Comparison of ENCODE assay signal across 1 cellular context in the genomic region with DNA sequence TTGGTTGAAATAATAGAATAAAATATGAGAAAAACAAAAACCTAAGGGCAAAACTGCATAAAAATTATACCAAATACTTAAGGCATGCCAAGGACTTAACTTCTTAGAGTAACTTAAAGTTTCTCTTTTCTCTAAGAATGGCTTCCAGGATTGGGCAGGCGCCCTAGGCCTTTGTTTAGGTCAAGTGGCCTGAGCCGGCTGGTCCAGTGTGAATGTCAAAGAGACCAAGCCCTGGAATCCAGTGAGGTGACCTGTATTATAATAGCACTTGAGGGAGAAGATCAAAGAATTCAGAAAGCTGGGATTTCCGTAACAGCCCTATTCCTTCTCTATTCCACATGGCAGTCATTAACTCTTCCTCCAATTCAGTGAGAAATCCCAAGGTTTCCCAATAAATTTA.
TF ChIP-seq lines count a peak whose summit lies in the region.

No MANE protein-coding gene starts in this region.

TF ChIP-seq in GM23338, 12 proteins besides CTCF, POLR2A, EP300 and RAD21 (continued from another document):
- TF ChIP-seq STAT1 (IDR thresholded peaks at IDR 0.05; ENCODE audit: unreplicated experiment) (no peak), POLR2AphosphoS5 (IDR thresholded peaks at IDR 0.05; ENCODE audit: low read depth) (no peak), ZNF114 (CRISPR knock-in tag; IDR thresholded peaks at IDR 0.05) (no peak), NANOG (IDR thresholded peaks at IDR 0.05; ENCODE audit: borderline replicate concordance) (no peak), JUNB (IDR thresholded peaks at IDR 0.05; ENCODE audit: unreplicated experiment) (no peak), CREB1 (CRISPR knock-in tag; IDR thresholded peaks at IDR 0.05; ENCODE audit: low read depth) (no peak)
- TF ChIP-seq, protein P1, sequence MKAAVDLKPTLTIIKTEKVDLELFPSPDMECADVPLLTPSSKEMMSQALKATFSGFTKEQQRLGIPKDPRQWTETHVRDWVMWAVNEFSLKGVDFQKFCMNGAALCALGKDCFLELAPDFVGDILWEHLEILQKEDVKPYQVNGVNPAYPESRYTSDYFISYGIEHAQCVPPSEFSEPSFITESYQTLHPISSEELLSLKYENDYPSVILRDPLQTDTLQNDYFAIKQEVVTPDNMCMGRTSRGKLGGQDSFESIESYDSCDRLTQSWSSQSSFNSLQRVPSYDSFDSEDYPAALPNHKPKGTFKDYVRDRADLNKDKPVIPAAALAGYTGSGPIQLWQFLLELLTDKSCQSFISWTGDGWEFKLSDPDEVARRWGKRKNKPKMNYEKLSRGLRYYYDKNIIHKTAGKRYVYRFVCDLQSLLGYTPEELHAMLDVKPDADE (IDR thresholded peaks at IDR 0.05) = no peak
- TF ChIP-seq, protein P2, sequence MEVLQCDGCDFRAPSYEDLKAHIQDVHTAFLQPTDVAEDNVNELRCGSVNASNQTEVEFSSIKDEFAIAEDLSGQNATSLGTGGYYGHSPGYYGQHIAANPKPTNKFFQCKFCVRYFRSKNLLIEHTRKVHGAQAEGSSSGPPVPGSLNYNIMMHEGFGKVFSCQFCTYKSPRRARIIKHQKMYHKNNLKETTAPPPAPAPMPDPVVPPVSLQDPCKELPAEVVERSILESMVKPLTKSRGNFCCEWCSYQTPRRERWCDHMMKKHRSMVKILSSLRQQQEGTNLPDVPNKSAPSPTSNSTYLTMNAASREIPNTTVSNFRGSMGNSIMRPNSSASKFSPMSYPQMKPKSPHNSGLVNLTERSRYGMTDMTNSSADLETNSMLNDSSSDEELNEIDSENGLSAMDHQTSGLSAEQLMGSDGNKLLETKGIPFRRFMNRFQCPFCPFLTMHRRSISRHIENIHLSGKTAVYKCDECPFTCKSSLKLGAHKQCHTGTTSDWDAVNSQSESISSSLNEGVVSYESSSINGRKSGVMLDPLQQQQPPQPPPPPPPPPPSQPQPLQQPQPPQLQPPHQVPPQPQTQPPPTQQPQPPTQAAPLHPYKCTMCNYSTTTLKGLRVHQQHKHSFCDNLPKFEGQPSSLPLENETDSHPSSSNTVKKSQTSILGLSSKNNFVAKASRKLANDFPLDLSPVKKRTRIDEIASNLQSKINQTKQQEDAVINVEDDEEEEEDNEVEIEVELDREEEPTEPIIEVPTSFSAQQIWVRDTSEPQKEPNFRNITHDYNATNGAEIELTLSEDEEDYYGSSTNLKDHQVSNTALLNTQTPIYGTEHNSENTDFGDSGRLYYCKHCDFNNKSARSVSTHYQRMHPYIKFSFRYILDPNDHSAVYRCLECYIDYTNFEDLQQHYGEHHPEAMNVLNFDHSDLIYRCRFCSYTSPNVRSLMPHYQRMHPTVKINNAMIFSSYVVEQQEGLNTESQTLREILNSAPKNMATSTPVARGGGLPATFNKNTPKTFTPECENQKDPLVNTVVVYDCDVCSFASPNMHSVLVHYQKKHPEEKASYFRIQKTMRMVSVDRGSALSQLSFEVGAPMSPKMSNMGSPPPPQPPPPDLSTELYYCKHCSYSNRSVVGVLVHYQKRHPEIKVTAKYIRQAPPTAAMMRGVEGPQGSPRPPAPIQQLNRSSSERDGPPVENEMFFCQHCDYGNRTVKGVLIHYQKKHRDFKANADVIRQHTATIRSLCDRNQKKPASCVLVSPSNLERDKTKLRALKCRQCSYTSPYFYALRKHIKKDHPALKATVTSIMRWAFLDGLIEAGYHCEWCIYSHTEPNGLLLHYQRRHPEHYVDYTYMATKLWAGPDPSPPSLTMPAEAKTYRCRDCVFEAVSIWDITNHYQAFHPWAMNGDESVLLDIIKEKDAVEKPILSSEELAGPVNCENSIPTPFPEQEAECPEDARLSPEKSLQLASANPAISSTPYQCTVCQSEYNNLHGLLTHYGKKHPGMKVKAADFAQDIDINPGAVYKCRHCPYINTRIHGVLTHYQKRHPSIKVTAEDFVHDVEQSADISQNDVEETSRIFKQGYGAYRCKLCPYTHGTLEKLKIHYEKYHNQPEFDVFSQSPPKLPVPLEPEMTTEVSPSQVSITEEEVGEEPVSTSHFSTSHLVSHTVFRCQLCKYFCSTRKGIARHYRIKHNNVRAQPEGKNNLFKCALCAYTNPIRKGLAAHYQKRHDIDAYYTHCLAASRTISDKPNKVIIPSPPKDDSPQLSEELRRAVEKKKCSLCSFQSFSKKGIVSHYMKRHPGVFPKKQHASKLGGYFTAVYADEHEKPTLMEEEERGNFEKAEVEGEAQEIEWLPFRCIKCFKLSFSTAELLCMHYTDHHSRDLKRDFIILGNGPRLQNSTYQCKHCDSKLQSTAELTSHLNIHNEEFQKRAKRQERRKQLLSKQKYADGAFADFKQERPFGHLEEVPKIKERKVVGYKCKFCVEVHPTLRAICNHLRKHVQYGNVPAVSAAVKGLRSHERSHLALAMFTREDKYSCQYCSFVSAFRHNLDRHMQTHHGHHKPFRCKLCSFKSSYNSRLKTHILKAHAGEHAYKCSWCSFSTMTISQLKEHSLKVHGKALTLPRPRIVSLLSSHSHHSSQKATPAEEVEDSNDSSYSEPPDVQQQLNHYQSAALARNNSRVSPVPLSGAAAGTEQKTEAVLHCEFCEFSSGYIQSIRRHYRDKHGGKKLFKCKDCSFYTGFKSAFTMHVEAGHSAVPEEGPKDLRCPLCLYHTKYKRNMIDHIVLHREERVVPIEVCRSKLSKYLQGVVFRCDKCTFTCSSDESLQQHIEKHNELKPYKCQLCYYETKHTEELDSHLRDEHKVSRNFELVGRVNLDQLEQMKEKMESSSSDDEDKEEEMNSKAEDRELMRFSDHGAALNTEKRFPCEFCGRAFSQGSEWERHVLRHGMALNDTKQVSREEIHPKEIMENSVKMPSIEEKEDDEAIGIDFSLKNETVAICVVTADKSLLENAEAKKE (CRISPR knock-in tag; IDR thresholded peaks at IDR 0.05) = no peak
